32 cellular contexts compared by ENCODE assay signal in the genomic region with DNA sequence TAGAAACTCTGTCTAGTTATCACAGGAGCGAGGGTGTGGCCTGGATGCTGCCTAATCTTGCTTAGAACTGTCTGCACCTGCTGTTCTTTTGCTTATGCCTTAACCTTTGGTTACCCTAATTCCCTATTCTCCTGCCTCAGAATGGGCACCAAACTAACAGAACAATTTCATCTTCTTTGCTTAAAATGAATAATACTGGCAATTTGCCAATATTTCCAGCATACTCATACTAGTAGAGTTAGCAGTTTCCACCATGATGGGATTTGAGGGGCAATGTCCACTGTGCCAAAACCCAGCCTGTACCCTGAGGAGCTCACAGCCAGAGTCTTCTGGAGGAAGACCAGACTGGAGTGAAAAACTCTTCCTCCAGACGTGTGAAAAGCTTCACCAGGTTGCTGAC.
"Had no signal": no experiment of that assay in that cellular context is flagged by ENCODE, and none has a peak within 500 bp of the region (broad histone marks: within the 10 kb centered on the region; RNA-seq: fewer than 3 reads in every experiment).

No MANE protein-coding gene starts in this region.

- H3K27me3 ChIP-seq: adrenal gland, body of pancreas, esophagus squamous epithelium had no signal

- H3K4me3 Mint-ChIP-seq: activated B cell treated with CpG ODN at 0.5 μM for 24 hours; activated CD8-positive, alpha-beta T cell treated with anti-CD3 and anti-CD28 coated beads for 36 hours; activated naive CD8-positive, alpha-beta T cell; activated T-cell treated with anti-CD3 and anti-CD28 coated beads, Interleukin-2, amount 50 U/mL, for 4 hours; activated T-helper 17 cell treated with anti-CD3 and anti-CD28 coated beads, Interleukin-2, amount 50 U/mL, for 72 hours; effector memory CD8-positive, alpha-beta T cell; T-helper 17 cell; T-helper 2 cell treated with Interferon-gamma antibody and Interleukin-4, amounts not matched to agents 5 μg/mL and 100 μg/mL, for 36 hours had no signal

- H3K4me1 Mint-ChIP-seq: activated B cell treated with CpG ODN at 0.5 μM for 24 hours; activated T-helper 17 cell treated with anti-CD3 and anti-CD28 coated beads, Interleukin-2, amount 50 U/mL, for 72 hours; T-helper 17 cell had no signal

- H3K27ac ChIP-seq: adrenal gland, body of pancreas, epithelial cell of prostate, esophagus squamous epithelium, WERI-Rb-1 had no signal

- ATAC-seq: activated CD4-positive, CD25-positive, alpha-beta regulatory T cell treated with anti-CD3 and anti-CD28 coated beads, Interleukin-2, amount 50 U/mL, for 24 hours; activated CD8-positive, alpha-beta T cell treated with anti-CD3 and anti-CD28 coated beads for 36 hours; activated T-cell treated with anti-CD3 and anti-CD28 coated beads, Interleukin-2, amount 50 U/mL, for 4 hours; activated T-helper 17 cell treated with anti-CD3 and anti-CD28 coated beads, Interleukin-2, amount 50 U/mL, for 72 hours; body of pancreas; effector memory CD8-positive, alpha-beta T cell; T-helper 17 cell had no signal

- DNase-seq: activated B cell treated with CpG ODN at 0.5 μM for 24 hours; activated CD4-positive, alpha-beta T cell treated with anti-CD3 and anti-CD28 coated beads for 48 hours; activated CD4-positive, alpha-beta T cell treated with anti-CD3 and anti-CD28 coated beads, Interleukin-2, amount 50 U/mL, for 1 hour; activated CD4-positive, alpha-beta T cell treated with anti-CD3 and anti-CD28 coated beads, Interleukin-2, amount 50 U/mL, for 48 hours; activated CD8-positive, alpha-beta memory T cell treated with anti-CD3 and anti-CD28 coated beads for 24 hours; activated CD8-positive, alpha-beta T cell treated with anti-CD3 and anti-CD28 coated beads for 36 hours; activated effector memory CD4-positive, alpha-beta T cell treated with Interleukin-2 at 50 U/mL for 16 hours; activated gamma-delta T cell treated with Interleukin-2 at 50 U/mL for 16 hours; activated naive CD4-positive, alpha-beta T cell treated with anti-CD3 and anti-CD28 coated beads, Interleukin-2, amount 50 U/mL, for 16 hours; activated naive CD4-positive, alpha-beta T cell treated with Interleukin-2 at 50 U/mL for 16 hours; activated T-cell treated with anti-CD3 and anti-CD28 coated beads, Interleukin-2, amount 50 U/mL, for 4 hours; adrenal gland; amygdala; aorta; body of pancreas; caudate nucleus; cortex of kidney; dermis blood vessel endothelial cell; effector CD4-positive, alpha-beta T cell; effector memory CD8-positive, alpha-beta T cell; esophagus squamous epithelium; foreskin fibroblast; head of caudate nucleus; T-helper 1 cell; T-helper 17 cell; T1000; WERI-Rb-1 had no signal

- H3K4me3 ChIP-seq: adrenal gland, body of pancreas, esophagus squamous epithelium had no signal

- H3K4me1 ChIP-seq: adrenal gland, body of pancreas, esophagus squamous epithelium had no signal

- H3K27ac Mint-ChIP-seq: activated B cell treated with CpG ODN at 0.5 μM for 24 hours; activated CD8-positive, alpha-beta T cell treated with anti-CD3 and anti-CD28 coated beads for 36 hours; activated naive CD8-positive, alpha-beta T cell; activated T-helper 17 cell treated with anti-CD3 and anti-CD28 coated beads, Interleukin-2, amount 50 U/mL, for 72 hours; effector memory CD8-positive, alpha-beta T cell; T-helper 17 cell; T-helper 2 cell treated with Interferon-gamma antibody and Interleukin-4, amounts not matched to agents 5 μg/mL and 100 μg/mL, for 36 hours had no signal

- H3K36me3 ChIP-seq: adrenal gland, esophagus squamous epithelium, WERI-Rb-1 had no signal

- H3K9me3 Mint-ChIP-seq: T-helper 2 cell treated with Interferon-gamma antibody and Interleukin-4, amounts not matched to agents 5 μg/mL and 100 μg/mL, for 36 hours had no signal
